In the genomic region with DNA sequence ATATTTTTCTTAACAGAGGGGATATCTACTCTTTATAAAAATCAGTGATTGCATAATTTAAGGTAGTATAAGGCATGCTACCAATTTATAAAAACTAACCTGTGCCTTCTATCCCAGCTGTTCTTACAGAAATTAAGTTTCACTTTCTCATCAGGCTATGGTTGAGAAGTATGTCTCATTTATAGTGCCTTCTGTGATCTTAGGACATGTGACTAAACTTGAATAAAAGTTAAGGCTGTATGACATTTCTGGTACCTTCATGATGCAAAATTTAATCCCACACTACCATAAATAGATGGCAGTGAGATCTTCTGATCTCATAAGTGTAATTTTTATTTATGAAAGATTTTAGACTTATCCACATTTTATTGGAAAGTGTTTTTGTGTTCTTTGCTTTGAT, we compare ENCODE assay signal across 10 cellular contexts. TPM values are rescaled to one million over a fixed set of nuclear protein-coding genes. Genes with fewer than 3 reads are reported as not detected.
DNase-seq lines count a peak whose midpoint lies in the region; ATAC-seq, FAIRE-seq and TF ChIP-seq lines count a peak whose summit lies in the region.
"Had no signal": no experiment of that assay in that cellular context is flagged by ENCODE, and none has a peak within 500 bp of the region (broad histone marks: within the 10 kb centered on the region; RNA-seq: fewer than 3 reads in every experiment).

No MANE protein-coding gene starts in this region.

- FAIRE-seq in keratinocyte (lab: Jason Lieb, UNC): no peak

- no peak overlapping the region for H3K4me3 ChIP-seq in Panc1 (ENCODE audit: low read depth in 2 of 2, low read length in 2 of 2)
- no peak overlapping the region for H3K4me3 ChIP-seq in keratinocyte (ENCODE audit: control insufficient read depth in 2 of 3, extremely low read depth in 1 of 3, insufficient read depth in 2 of 3, low read depth in 1 of 3, low read length in 3 of 3)

- intact Hi-C loops in Panc1 (cut with micrococcal nuclease; ENCODE audit: unreplicated experiment): no loop called here

- H2AFZ ChIP-seq in keratinocyte (ENCODE audit: control insufficient read depth, low read length): no peak overlapping the region

- H3K36me3 ChIP-seq in Panc1 (ENCODE audit: control insufficient read depth, insufficient read depth, low read length) (no peaks in the 10 kb centered on the region), keratinocyte (ENCODE audit: control insufficient read depth in 2 of 2, extremely low read depth in 1 of 2, insufficient read depth in 2 of 2, low read length in 2 of 2) (peaks cover 9 to 29% of the 10 kb centered on the region in 2 experiments)

- H3K9me3 ChIP-seq in Panc1 (ENCODE audit: control insufficient read depth, insufficient read depth, low read depth, low read length) (no peaks in the 10 kb centered on the region), keratinocyte (ENCODE audit: control insufficient read depth, low read depth, low read length) (no peaks in the 10 kb centered on the region)

- dilution Hi-C loops in keratinocyte (cut with MboI; ENCODE audit: extremely low pct_ligation_motif_present, low sequenced_read_pairs): no loop called here

- no peaks in the 10 kb centered on the region for H3K9me1 ChIP-seq in keratinocyte (ENCODE audit: control insufficient read depth, extremely low read depth, insufficient read depth, low read length)

- ATAC-seq in GM18498 (IDR thresholded peaks at IDR 0.05; ENCODE audit: unreplicated experiment) (peak; percentile 29), GM21515 (IDR thresholded peaks at IDR 0.05; ENCODE audit: unreplicated experiment) (peak; percentile 36), Panc1 (no peak)

- CTCF ChIA-PET in Panc1 (lab: Charles Lee): no interaction called here

- no peak overlapping the region for H3K9ac ChIP-seq in keratinocyte (ENCODE audit: control insufficient read depth, extremely low read depth, insufficient read depth, low read length)

- BruUV-seq in Panc1 (replicated peaks; lab: Mats Ljungman, UMichigan): no TSS peak

- H3K4me1 ChIP-seq in Panc1 (ENCODE audit: control insufficient read depth, insufficient read depth, low read length) (peaks cover 53% of the 10 kb centered on the region), keratinocyte (ENCODE audit: control insufficient read depth, extremely low read depth, insufficient read depth, low read length) (peaks cover 89% of the 10 kb centered on the region)

- POLR2A ChIA-PET in Panc1 (lab: Charles Lee): no interaction called here

- TF ChIP-seq CTCF in Panc1 (IDR thresholded peaks at IDR 0.05) (no peak), keratinocyte (optimal IDR thresholded peaks at IDR 0.05 in 1 of 3, IDR thresholded peaks at IDR 0.05 in 1 of 3, conservative IDR thresholded peaks at IDR 0.05 in 1 of 3; ENCODE audit: extremely low read depth in 1 of 3, insufficient read depth in 2 of 3, low read length in 3 of 3) (no peak)

- DNase-seq in Panc1 (ENCODE audit: low read depth, low spot score) (no peak), keratinocyte (ENCODE audit: low read depth, low spot score) (no peak), SK-N-DZ (ENCODE audit: low spot score) (no peak), medulla oblongata (ENCODE audit: extremely low spot score) (no peak), AG08396 (ENCODE audit: low spot score) (no peak), AML-193 (lab: John Stamatoyannopoulos, UW) (no peak)
- DNase-seq: DMS79, kidney had no signal

- H4K20me1 ChIP-seq in keratinocyte (ENCODE audit: control insufficient read depth, extremely low read depth, insufficient read depth, low read length): peaks cover 27% of the 10 kb centered on the region

- H3K27me3 ChIP-seq in Panc1 (ENCODE audit: control insufficient read depth, insufficient read depth, low read length): no peaks in the 10 kb centered on the region
- no peaks in the 10 kb centered on the region for H3K27me3 ChIP-seq in keratinocyte (ENCODE audit: control insufficient read depth, extremely low read depth, insufficient read depth, low read length)

- H3K27ac ChIP-seq in Panc1 (ENCODE audit: low read length) (peak overlapping the region; percentile 20; the same call in 1 of the 2 replicates), keratinocyte (ENCODE audit: control insufficient read depth, insufficient read depth, low read length) (peak overlapping the region; percentile 10)

- in situ Hi-C loops in Panc1 (cut with HindIII; ENCODE audit: low pct_unique_long_range_greater_than_20kb, low sequenced_read_pairs): no loop called here

- peak overlapping the region; percentile 38 for H3K4me2 ChIP-seq in keratinocyte (ENCODE audit: control insufficient read depth, extremely low read depth, insufficient read depth, low read depth, low read length)

- H3K79me2 ChIP-seq in keratinocyte (ENCODE audit: control insufficient read depth, insufficient read depth, low read length): peaks cover 100% of the 10 kb centered on the region

RNA-seq across cellular contexts. Expression of a gene that starts 12.6 kb away (rescaled TPM):
- total RNA-seq in Panc1 (2021; ENCODE audit: unreplicated experiment): 22.1 TPM
- polyA plus RNA-seq in Panc1 (2012; ENCODE audit: insufficient read length): 11.0 TPM
- polyA plus RNA-seq in keratinocyte: 41.5 to 62.0 TPM (median 44.6 TPM) in 3 replicates
- polyA plus RNA-seq in keratinocyte (2011; ENCODE audit: low read depth): 22.3 TPM
- polyA plus RNA-seq in keratinocyte (2011; cell fraction: cytosol; rRNA removed): 24.6 and 53.9 TPM in 2 replicates
- polyA plus RNA-seq in keratinocyte (2011; cell fraction: nucleus; rRNA removed): 42.8 and 54.5 TPM in 2 replicates
- 42.8 and 45.7 TPM in 2 replicates for polyA plus RNA-seq in keratinocyte (2012; ENCODE audit: low replicate concordance)
- 45.3 to 110 TPM (median 47.2 TPM) in 3 replicates for polyA minus RNA-seq in keratinocyte
- polyA minus RNA-seq in keratinocyte (2011; cell fraction: cytosol; rRNA and poly(A)+ RNA removed): 21.5 TPM
- polyA minus RNA-seq in keratinocyte (2011; cell fraction: nucleus; rRNA and poly(A)+ RNA removed): 50.3 and 114 TPM in 2 replicates
- 5.9 and 6.3 TPM in 2 replicates for polyA plus RNA-seq in SK-N-DZ (2014; cell fraction: cytosol; rRNA removed)
- 2.7 and 3.4 TPM in 2 replicates for polyA plus RNA-seq in SK-N-DZ (2014; cell fraction: nucleus; rRNA removed)
